Comparison of ENCODE assay signal across 1 cellular context in the genomic region with DNA sequence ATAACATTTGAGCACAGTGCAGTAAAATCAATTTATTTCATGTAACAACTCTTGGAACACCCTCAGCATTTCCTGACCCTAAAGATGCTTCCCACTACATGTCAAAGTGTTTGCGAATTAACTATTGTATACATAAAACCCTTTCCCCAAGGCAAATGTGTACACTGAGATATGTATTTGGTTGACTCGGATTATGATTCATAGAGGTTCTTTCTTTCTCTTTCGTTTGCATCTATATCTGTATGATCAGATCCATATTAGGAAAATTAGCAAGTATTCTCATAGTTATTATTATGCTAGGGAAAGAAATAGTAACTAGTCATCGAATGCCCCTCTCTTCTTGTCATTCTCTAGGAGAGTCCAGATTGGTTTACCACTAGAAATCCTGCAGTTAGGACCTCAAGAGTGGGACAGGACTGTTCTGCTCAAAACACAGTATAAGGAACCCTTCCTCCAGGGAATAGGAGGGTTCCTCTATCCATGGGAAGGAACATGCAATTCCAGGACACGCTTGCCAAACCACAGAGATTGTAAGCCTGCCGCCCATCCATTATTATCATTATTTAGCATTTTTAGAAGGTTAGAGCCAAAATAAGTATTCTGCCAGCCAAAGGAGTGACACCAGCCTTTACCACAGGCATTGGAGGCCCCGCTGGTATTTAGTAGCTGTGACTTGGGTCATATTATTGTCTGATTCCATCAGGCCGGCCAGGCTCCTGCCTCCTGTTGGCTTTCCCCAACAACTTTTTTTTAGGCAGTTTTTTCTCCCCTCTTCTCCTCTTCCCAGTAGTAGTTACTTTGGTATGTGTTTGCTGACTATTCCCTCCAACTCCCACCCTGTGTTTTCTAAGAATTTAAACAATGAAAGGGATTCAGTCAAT.
TF ChIP-seq lines count a peak whose summit lies in the region.

No MANE protein-coding gene starts in this region.

TF ChIP-seq in GM23338, 12 proteins besides CTCF, POLR2A, EP300 and RAD21 (continued from another document):
- TF ChIP-seq, protein P1, sequence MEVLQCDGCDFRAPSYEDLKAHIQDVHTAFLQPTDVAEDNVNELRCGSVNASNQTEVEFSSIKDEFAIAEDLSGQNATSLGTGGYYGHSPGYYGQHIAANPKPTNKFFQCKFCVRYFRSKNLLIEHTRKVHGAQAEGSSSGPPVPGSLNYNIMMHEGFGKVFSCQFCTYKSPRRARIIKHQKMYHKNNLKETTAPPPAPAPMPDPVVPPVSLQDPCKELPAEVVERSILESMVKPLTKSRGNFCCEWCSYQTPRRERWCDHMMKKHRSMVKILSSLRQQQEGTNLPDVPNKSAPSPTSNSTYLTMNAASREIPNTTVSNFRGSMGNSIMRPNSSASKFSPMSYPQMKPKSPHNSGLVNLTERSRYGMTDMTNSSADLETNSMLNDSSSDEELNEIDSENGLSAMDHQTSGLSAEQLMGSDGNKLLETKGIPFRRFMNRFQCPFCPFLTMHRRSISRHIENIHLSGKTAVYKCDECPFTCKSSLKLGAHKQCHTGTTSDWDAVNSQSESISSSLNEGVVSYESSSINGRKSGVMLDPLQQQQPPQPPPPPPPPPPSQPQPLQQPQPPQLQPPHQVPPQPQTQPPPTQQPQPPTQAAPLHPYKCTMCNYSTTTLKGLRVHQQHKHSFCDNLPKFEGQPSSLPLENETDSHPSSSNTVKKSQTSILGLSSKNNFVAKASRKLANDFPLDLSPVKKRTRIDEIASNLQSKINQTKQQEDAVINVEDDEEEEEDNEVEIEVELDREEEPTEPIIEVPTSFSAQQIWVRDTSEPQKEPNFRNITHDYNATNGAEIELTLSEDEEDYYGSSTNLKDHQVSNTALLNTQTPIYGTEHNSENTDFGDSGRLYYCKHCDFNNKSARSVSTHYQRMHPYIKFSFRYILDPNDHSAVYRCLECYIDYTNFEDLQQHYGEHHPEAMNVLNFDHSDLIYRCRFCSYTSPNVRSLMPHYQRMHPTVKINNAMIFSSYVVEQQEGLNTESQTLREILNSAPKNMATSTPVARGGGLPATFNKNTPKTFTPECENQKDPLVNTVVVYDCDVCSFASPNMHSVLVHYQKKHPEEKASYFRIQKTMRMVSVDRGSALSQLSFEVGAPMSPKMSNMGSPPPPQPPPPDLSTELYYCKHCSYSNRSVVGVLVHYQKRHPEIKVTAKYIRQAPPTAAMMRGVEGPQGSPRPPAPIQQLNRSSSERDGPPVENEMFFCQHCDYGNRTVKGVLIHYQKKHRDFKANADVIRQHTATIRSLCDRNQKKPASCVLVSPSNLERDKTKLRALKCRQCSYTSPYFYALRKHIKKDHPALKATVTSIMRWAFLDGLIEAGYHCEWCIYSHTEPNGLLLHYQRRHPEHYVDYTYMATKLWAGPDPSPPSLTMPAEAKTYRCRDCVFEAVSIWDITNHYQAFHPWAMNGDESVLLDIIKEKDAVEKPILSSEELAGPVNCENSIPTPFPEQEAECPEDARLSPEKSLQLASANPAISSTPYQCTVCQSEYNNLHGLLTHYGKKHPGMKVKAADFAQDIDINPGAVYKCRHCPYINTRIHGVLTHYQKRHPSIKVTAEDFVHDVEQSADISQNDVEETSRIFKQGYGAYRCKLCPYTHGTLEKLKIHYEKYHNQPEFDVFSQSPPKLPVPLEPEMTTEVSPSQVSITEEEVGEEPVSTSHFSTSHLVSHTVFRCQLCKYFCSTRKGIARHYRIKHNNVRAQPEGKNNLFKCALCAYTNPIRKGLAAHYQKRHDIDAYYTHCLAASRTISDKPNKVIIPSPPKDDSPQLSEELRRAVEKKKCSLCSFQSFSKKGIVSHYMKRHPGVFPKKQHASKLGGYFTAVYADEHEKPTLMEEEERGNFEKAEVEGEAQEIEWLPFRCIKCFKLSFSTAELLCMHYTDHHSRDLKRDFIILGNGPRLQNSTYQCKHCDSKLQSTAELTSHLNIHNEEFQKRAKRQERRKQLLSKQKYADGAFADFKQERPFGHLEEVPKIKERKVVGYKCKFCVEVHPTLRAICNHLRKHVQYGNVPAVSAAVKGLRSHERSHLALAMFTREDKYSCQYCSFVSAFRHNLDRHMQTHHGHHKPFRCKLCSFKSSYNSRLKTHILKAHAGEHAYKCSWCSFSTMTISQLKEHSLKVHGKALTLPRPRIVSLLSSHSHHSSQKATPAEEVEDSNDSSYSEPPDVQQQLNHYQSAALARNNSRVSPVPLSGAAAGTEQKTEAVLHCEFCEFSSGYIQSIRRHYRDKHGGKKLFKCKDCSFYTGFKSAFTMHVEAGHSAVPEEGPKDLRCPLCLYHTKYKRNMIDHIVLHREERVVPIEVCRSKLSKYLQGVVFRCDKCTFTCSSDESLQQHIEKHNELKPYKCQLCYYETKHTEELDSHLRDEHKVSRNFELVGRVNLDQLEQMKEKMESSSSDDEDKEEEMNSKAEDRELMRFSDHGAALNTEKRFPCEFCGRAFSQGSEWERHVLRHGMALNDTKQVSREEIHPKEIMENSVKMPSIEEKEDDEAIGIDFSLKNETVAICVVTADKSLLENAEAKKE (CRISPR knock-in tag; IDR thresholded peaks at IDR 0.05) = no peak
- TF ChIP-seq EZH2 (IDR thresholded peaks at IDR 0.05; ENCODE audit: low read depth, unreplicated experiment) (no peak), ZNF331 (CRISPR knock-in tag; IDR thresholded peaks at IDR 0.05; ENCODE audit: low read depth) (no peak), ZNF114 (CRISPR knock-in tag; IDR thresholded peaks at IDR 0.05) (no peak), NANOG (IDR thresholded peaks at IDR 0.05; ENCODE audit: borderline replicate concordance) (no peak), JUNB (IDR thresholded peaks at IDR 0.05; ENCODE audit: unreplicated experiment) (no peak)
- TF ChIP-seq, protein P2, sequence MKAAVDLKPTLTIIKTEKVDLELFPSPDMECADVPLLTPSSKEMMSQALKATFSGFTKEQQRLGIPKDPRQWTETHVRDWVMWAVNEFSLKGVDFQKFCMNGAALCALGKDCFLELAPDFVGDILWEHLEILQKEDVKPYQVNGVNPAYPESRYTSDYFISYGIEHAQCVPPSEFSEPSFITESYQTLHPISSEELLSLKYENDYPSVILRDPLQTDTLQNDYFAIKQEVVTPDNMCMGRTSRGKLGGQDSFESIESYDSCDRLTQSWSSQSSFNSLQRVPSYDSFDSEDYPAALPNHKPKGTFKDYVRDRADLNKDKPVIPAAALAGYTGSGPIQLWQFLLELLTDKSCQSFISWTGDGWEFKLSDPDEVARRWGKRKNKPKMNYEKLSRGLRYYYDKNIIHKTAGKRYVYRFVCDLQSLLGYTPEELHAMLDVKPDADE (IDR thresholded peaks at IDR 0.05) = no peak
- TF ChIP-seq, protein P3, sequence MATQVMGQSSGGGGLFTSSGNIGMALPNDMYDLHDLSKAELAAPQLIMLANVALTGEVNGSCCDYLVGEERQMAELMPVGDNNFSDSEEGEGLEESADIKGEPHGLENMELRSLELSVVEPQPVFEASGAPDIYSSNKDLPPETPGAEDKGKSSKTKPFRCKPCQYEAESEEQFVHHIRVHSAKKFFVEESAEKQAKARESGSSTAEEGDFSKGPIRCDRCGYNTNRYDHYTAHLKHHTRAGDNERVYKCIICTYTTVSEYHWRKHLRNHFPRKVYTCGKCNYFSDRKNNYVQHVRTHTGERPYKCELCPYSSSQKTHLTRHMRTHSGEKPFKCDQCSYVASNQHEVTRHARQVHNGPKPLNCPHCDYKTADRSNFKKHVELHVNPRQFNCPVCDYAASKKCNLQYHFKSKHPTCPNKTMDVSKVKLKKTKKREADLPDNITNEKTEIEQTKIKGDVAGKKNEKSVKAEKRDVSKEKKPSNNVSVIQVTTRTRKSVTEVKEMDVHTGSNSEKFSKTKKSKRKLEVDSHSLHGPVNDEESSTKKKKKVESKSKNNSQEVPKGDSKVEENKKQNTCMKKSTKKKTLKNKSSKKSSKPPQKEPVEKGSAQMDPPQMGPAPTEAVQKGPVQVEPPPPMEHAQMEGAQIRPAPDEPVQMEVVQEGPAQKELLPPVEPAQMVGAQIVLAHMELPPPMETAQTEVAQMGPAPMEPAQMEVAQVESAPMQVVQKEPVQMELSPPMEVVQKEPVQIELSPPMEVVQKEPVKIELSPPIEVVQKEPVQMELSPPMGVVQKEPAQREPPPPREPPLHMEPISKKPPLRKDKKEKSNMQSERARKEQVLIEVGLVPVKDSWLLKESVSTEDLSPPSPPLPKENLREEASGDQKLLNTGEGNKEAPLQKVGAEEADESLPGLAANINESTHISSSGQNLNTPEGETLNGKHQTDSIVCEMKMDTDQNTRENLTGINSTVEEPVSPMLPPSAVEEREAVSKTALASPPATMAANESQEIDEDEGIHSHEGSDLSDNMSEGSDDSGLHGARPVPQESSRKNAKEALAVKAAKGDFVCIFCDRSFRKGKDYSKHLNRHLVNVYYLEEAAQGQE (IDR thresholded peaks at IDR 0.05; ENCODE audit: unreplicated experiment) = no peak
